25 cellular contexts compared by ENCODE assay signal in the genomic region with DNA sequence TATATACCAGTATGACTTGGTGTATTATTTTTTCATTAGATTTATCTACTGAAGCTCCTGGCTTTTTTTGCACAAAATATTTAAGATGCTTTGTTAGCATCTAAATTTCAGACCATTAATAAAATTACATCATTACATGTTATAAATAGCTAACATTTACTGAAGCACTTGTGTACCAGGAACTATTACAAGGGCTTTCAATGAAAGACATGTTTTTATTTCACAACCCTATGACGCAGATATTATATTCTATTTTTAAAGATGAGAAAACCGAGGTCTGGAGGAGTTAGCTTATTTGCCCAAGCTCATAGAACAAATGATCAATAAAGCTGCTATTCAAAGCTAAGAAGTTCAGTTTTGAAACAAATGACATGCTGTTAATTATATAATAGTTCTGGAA.
A peak's percentile ranks its signal among the peaks of the same experiment; 100 is the strongest.
DNase-seq lines count a peak whose midpoint lies in the region; ATAC-seq, FAIRE-seq and TF ChIP-seq lines count a peak whose summit lies in the region.
"Had no signal": no experiment of that assay in that cellular context is flagged by ENCODE, and none has a peak within 500 bp of the region (broad histone marks: within the 10 kb centered on the region; RNA-seq: fewer than 3 reads in every experiment).

No MANE protein-coding gene starts in this region.

- ATAC-seq in Right ventricle myocardium inferior, result peak; percentile 63
- ATAC-seq in left cardiac atrium, result no peak
- no peak for ATAC-seq in HG03159 (IDR thresholded peaks at IDR 0.05; ENCODE audit: unreplicated experiment)
- ATAC-seq: CD8-positive, alpha-beta T cell; foreskin keratinocyte; mucosa of descending colon; sciatic nerve; stimulated activated naive CD8-positive, alpha-beta T cell treated with anti-CD3 and anti-CD28 coated beads, Interleukin-15, Interleukin-2, amounts not matched to agents 100 U/mL and 50 U/mL, for 24 hours had no signal

- CTCF ChIA-PET in mammary epithelial cell (lab: Charles Lee; ENCODE audit: low non-redundant PET), result no interaction called here

- intact Hi-C loops in Right ventricle myocardium inferior (cut with DNase I), result no loop called here
- intact Hi-C loops in left cardiac atrium (cut with DNase I), result no loop called here
- intact Hi-C loops in mammary epithelial cell (cut with micrococcal nuclease), result no loop called here

- H3K9ac ChIP-seq in mammary epithelial cell (ENCODE audit: insufficient read depth, low read length), result no peak overlapping the region

- BruUV-seq in mammary epithelial cell (replicated peaks; lab: Mats Ljungman, UMichigan), result no TSS peak

- no peak overlapping the region for H3K4me3 ChIP-seq in mammary epithelial cell (replicated peaks in 1 of 3; ENCODE audit: insufficient read depth in 1 of 3, low read depth in 2 of 3, low read length in 3 of 3)
- H3K4me3 ChIP-seq: dorsolateral prefrontal cortex, hepatocyte, mucosa of descending colon, thyroid gland had no signal

- H3K27ac ChIP-seq in mammary epithelial cell (ENCODE audit: insufficient read depth, low read depth, low read length), result no peak overlapping the region
- H3K27ac ChIP-seq: dorsolateral prefrontal cortex, foreskin keratinocyte, hepatocyte, thyroid gland, WERI-Rb-1 had no signal

- H3K4me1 ChIP-seq in mammary epithelial cell (ENCODE audit: insufficient read depth, low read length), result no peaks in the 10 kb centered on the region
- H3K4me1 ChIP-seq: thyroid gland had no signal

- peaks cover 3% of the 10 kb centered on the region for H3K9me3 ChIP-seq in mammary epithelial cell (replicated peaks; ENCODE audit: insufficient read depth, low read length)
- H3K9me3 ChIP-seq: mucosa of descending colon, thyroid gland had no signal

- dilution Hi-C loops in mammary epithelial cell (cut with HindIII; ENCODE audit: low sequenced_read_pairs), result no loop called here

- no peaks in the 10 kb centered on the region for H3K79me2 ChIP-seq in mammary epithelial cell (ENCODE audit: insufficient read depth, low read length)
- H3K79me2 ChIP-seq: hepatocyte had no signal

- H4K20me1 ChIP-seq in mammary epithelial cell (ENCODE audit: insufficient read depth, low read length), result no peaks in the 10 kb centered on the region

- H3K4me2 ChIP-seq in mammary epithelial cell (ENCODE audit: insufficient read depth, low read depth, low read length), result no peak overlapping the region
- H3K4me2 ChIP-seq: hepatocyte had no signal

- H3K27me3 ChIP-seq in mammary epithelial cell (ENCODE audit: insufficient read depth, low read length), result no peaks in the 10 kb centered on the region
- H3K27me3 ChIP-seq: dorsolateral prefrontal cortex, foreskin keratinocyte, hepatocyte, thyroid gland had no signal

- in situ Hi-C loops in mammary epithelial cell (cut with MboI; ENCODE audit: low sequenced_read_pairs in 2 of 2), result no loop called here

- H3K36me3 ChIP-seq in mammary epithelial cell (ENCODE audit: insufficient read depth, low read length), result no peaks in the 10 kb centered on the region
- H3K36me3 ChIP-seq: thyroid gland, WERI-Rb-1 had no signal

- FAIRE-seq in islet of Langerhans (lab: Jason Lieb, UNC), result peak; percentile 96
- FAIRE-seq: A204.1 had no signal

- TF ChIP-seq CTCF in mammary epithelial cell (conservative IDR thresholded peaks at IDR 0.05 in 1 of 2, IDR thresholded peaks at IDR 0.05 in 1 of 2; ENCODE audit: extremely low read depth in 1 of 2, insufficient read depth in 1 of 2, low read depth in 1 of 2, low read length in 2 of 2), result no peak

- DNase-seq in Right ventricle myocardium inferior (ENCODE audit: missing footprints), result no peak
- no peak for DNase-seq in left cardiac atrium
- DNase-seq in mammary epithelial cell, result peak; percentile 17
- DNase-seq in LoVo (ENCODE audit: low spot score), result no peak
- DNase-seq in activated CD4-positive, alpha-beta T cell treated with anti-CD3 and anti-CD28 coated beads, Interleukin-2, amount 50 U/mL, for 1 hour, result no peak
- no peak for DNase-seq in cerebellar cortex (ENCODE audit: low spot score)
- DNase-seq: activated CD4-positive, alpha-beta T cell treated with anti-CD3 and anti-CD28 coated beads, Interleukin-2, amount 50 U/mL, for 4 hours; anterior cingulate cortex; CD8-positive, alpha-beta T cell; dorsolateral prefrontal cortex; foreskin keratinocyte; HFFc6; IMR-90; mucosa of descending colon; NCI-H1417 treated with DMSO at 0.1 percent for 48 hours; NCI-H510A; NK-92 treated with Interleukin-12 subunit alpha and Interleukin-12 subunit beta, amount 100 ng/mL, for 24 hours; stimulated activated naive CD8-positive, alpha-beta T cell treated with anti-CD3 and anti-CD28 coated beads, Interleukin-15, Interleukin-2, amounts not matched to agents 100 U/mL and 50 U/mL, for 24 hours; thyroid gland; WERI-Rb-1 had no signal

- no peak overlapping the region for H2AFZ ChIP-seq in mammary epithelial cell (ENCODE audit: low read depth, low read length)
- H2AFZ ChIP-seq: hepatocyte had no signal

- WGBS in mammary epithelial cell (ENCODE audit: low coverage, missing lambda C conversion rate), result 64% methylated on average over 2 of the region's 2 CpGs
